In genomic region chr6:142945071-142945445, GRCh38 we compare ENCODE assay signal across 8 cellular contexts. TPM values are rescaled to one million over a fixed set of nuclear protein-coding genes. Genes with fewer than 3 reads are reported as not detected.
DNase-seq lines count a peak whose midpoint lies in the region; ATAC-seq, FAIRE-seq and TF ChIP-seq lines count a peak whose summit lies in the region.

Gene HIVEP2, minus strand, starts transcription at chr6:142945176. Its CDS starts 170,438 bp downstream, at chr6:142774738.

- H3K36me3 ChIP-seq in duodenal mucosa (ENCODE audit: control insufficient read depth in 1 of 2, insufficient read depth in 2 of 2, low read length in 2 of 2): no peaks in the 10 kb centered on the region
- H3K36me3 ChIP-seq in lung (ENCODE audit: control insufficient read depth in 2 of 2, insufficient read depth in 2 of 2, low read length in 2 of 2): no peaks in the 10 kb centered on the region

- H3K9me3 ChIP-seq in duodenal mucosa (ENCODE audit: control insufficient read depth in 1 of 2, low read length in 2 of 2): no peaks in the 10 kb centered on the region
- no peaks in the 10 kb centered on the region for H3K9me3 ChIP-seq in lung (ENCODE audit: control insufficient read depth in 2 of 2, insufficient read depth in 1 of 2, low read length in 1 of 2)

- 0% methylated on average over 34 to 46 of the region's 46 CpGs for WGBS in lung, 2 donors

- H3K4me1 Mint-ChIP-seq in activated CD8-positive, alpha-beta T cell treated with anti-CD3 and anti-CD28 coated beads for 36 hours (ENCODE audit: low read depth): peaks cover 43% of the 10 kb centered on the region

- TF ChIP-seq CTCF in activated CD8-positive, alpha-beta T cell treated with anti-CD3 and anti-CD28 coated beads for 36 hours (IDR thresholded peaks at IDR 0.05): no peak
- no peak for TF ChIP-seq CTCF in lung (IDR thresholded peaks at IDR 0.05; ENCODE audit: control extremely low read depth, extremely low read depth)

- TF ChIP-seq POLR2A in GM12892 (IDR thresholded peaks at IDR 0.05; ENCODE audit: low read depth, low read length): peak; percentile 36; the same call in 1 of the 2 replicates

- CTCF ChIA-PET in activated CD8-positive, alpha-beta T cell treated with anti-CD3 and anti-CD28 coated beads for 36 hours (lab: Charles Lee): no interaction called here

- H3K27ac Mint-ChIP-seq in activated CD8-positive, alpha-beta T cell treated with anti-CD3 and anti-CD28 coated beads for 36 hours: peak within 1 kb of the TSS; percentile 100

- peak within 1 kb of the TSS; percentile 99 for H3K27ac ChIP-seq in duodenal mucosa (ENCODE audit: low read depth, low read length)
- H3K27ac ChIP-seq in lung (ENCODE audit: low read depth in 1 of 2, low read length in 1 of 2): peak within 1 kb of the TSS; percentile 95 to 99

- POLR2A ChIA-PET in activated CD8-positive, alpha-beta T cell treated with anti-CD3 and anti-CD28 coated beads for 36 hours (lab: Charles Lee): interaction anchor here (0.6 to 6.8 kb wide), 20 partner anchors 9 to 133 kb away, joined by 3 to 85 read pairs (median 7); no protein-coding TSS in a partner anchor

- H3K4me1 ChIP-seq in duodenal mucosa (ENCODE audit: control insufficient read depth in 1 of 2, insufficient read depth in 2 of 2, low read length in 2 of 2) (peaks cover 12 to 23% of the 10 kb centered on the region in 2 donors), lung (ENCODE audit: control insufficient read depth in 2 of 2, insufficient read depth in 2 of 2, low read length in 2 of 2) (peaks cover 2 to 5% of the 10 kb centered on the region in 2 donors)

- H3K27me3 ChIP-seq in duodenal mucosa (ENCODE audit: control insufficient read depth in 1 of 2, insufficient read depth in 2 of 2, low read length in 2 of 2) (no peaks in the 10 kb centered on the region), lung (ENCODE audit: control insufficient read depth, insufficient read depth) (no peaks in the 10 kb centered on the region)

- H3K4me3 Mint-ChIP-seq in activated CD8-positive, alpha-beta T cell treated with anti-CD3 and anti-CD28 coated beads for 36 hours: peak within 1 kb of the TSS; percentile 91

- intact Hi-C loops in activated CD8-positive, alpha-beta T cell treated with anti-CD3 and anti-CD28 coated beads for 36 hours (cut with micrococcal nuclease): loop anchor here (2.0 to 10.0 kb wide), 3 partner anchors 60 to 470 kb away; no protein-coding TSS in a partner anchor

- H3K9me3 Mint-ChIP-seq in activated CD8-positive, alpha-beta T cell treated with anti-CD3 and anti-CD28 coated beads for 36 hours: no peaks in the 10 kb centered on the region

- H3K4me3 ChIP-seq in duodenal mucosa (ENCODE audit: low read depth in 1 of 2, low read length in 2 of 2) (peak within 1 kb of the TSS; percentile 94 to 98), lung (peak within 1 kb of the TSS; percentile 92)

- peak; percentile 65 for FAIRE-seq in GM12892 (lab: Jason Lieb, UNC)

- peaks cover 2% of the 10 kb centered on the region for H3K27me3 Mint-ChIP-seq in activated CD8-positive, alpha-beta T cell treated with anti-CD3 and anti-CD28 coated beads for 36 hours

- peak within 1 kb of the TSS; percentile 97 for H3K9ac ChIP-seq in duodenal mucosa (ENCODE audit: low read depth in 1 of 2, low read length in 2 of 2)

- DNase-seq in GM12892 (ENCODE audit: insufficient read length) (peak; percentile 33), NCI-H510A (lab: John Stamatoyannopoulos, UW) (peak; percentile 9), lung (ENCODE audit: low spot score) (peak; percentile 89), NOMO-1 treated with DMSO at 0.1 percent for 48 hours (lab: John Stamatoyannopoulos, UW; ENCODE audit: unreplicated experiment) (no peak)
- DNase-seq in activated CD8-positive, alpha-beta T cell treated with anti-CD3 and anti-CD28 coated beads for 36 hours: peak; percentile 95
- peak; percentile 74 for DNase-seq in stimulated activated CD8-positive, alpha-beta memory T cell treated with anti-CD3 and anti-CD28 coated beads, Interleukin-12 subunit alpha, Interleukin-12 subunit beta, amount 100 ng/mL, for 1 hour (ENCODE audit: low read depth)

- ATAC-seq in HG02763 (IDR thresholded peaks at IDR 0.05; ENCODE audit: unreplicated experiment): peak; percentile 24
- peak; percentile 32 for ATAC-seq in activated CD8-positive, alpha-beta T cell treated with anti-CD3 and anti-CD28 coated beads for 36 hours
- ATAC-seq in lung (ENCODE audit: insufficient read depth, low FRiP score): peak; percentile 54

- peaks cover 25% of the 10 kb centered on the region for H3K36me3 Mint-ChIP-seq in activated CD8-positive, alpha-beta T cell treated with anti-CD3 and anti-CD28 coated beads for 36 hours (ENCODE audit: low read depth)

RNA-seq across cellular contexts. Expression of gene HIVEP2, which starts in this region (rescaled TPM):
- 4.5 TPM for polyA plus RNA-seq in GM12892 (2012; ENCODE audit: missing spikeins)
- total RNA-seq in activated CD8-positive, alpha-beta T cell treated with anti-CD3 and anti-CD28 coated beads for 36 hours: 10 to 100 TPM; 31.8 to 38.1 TPM
- total RNA-seq in lung: 10 to 100 TPM; 14.4 to 23.8 TPM
- polyA plus RNA-seq in lung: 1 to 10 TPM; 3.0 to 8.0 TPM
